ENCODE assay signal across 8 cellular contexts in genomic region chr10:89283988-89284475, GRCh38. TPM values are rescaled to one million over a fixed set of nuclear protein-coding genes. Genes with fewer than 3 reads are reported as not detected.
DNase-seq lines count a peak whose midpoint lies in the region; ATAC-seq and TF ChIP-seq lines count a peak whose summit lies in the region.

No MANE protein-coding gene starts in this region.

- DNase-seq in kidney glomerular epithelial cell (lab: John Stamatoyannopoulos, UW) (peak; percentile 69), superior temporal gyrus (ENCODE audit: extremely low spot score) (peak; percentile 83), 8988T (no peak)

- no peak for TF ChIP-seq CTCF in brain (conservative IDR thresholded peaks at IDR 0.05)

- H3K4me3 Mint-ChIP-seq in brain = peak overlapping the region; percentile 47 to 80 (median 56)

- ATAC-seq in GM18870 (IDR thresholded peaks at IDR 0.05; ENCODE audit: unreplicated experiment) = no peak
- no peak for ATAC-seq in HG02884 (IDR thresholded peaks at IDR 0.05; ENCODE audit: unreplicated experiment)
- ATAC-seq in GM18498 (IDR thresholded peaks at IDR 0.05; ENCODE audit: unreplicated experiment) = no peak

- H3K27me3 ChIP-seq in HUES64 (ENCODE audit: insufficient read depth, low read length) = no peaks in the 10 kb centered on the region

- no peak overlapping the region for H3K4me3 ChIP-seq in HUES64 (ENCODE audit: low read length)

- H3K27ac Mint-ChIP-seq in brain = peak overlapping the region; percentile 74 to 97 (median 96)

- H3K9me3 Mint-ChIP-seq in brain = peaks cover 0 to 2% (median 0%) of the 10 kb centered on the region in 5 experiments

- H3K36me3 ChIP-seq in HUES64 (ENCODE audit: insufficient read depth, low read length) = no peaks in the 10 kb centered on the region

- 0 out of 2 replicates have a peak overlapping the region, but pooled peaks have one; percentile 0 for H3K9ac ChIP-seq in HUES64 (ENCODE audit: low read depth, low read length)

- no peaks in the 10 kb centered on the region for H3K36me3 Mint-ChIP-seq in brain

- H3K27ac ChIP-seq in HUES64 (ENCODE audit: low read depth, low read length) = peak overlapping the region; percentile 25; the same call in 1 of the 2 replicates

- 0 out of 2 replicates have a peak, but pooled peaks cover 3% of the 10 kb centered on the region for H3K9me3 ChIP-seq in HUES64 (ENCODE audit: insufficient read depth, low read depth, low read length)

- 43% methylated on average over 4 of the region's 4 CpGs for WGBS in HUES64

- peaks cover 56% of the 10 kb centered on the region for H3K4me1 Mint-ChIP-seq in brain

- no peaks in the 10 kb centered on the region for H3K27me3 Mint-ChIP-seq in brain

- peaks cover 13% of the 10 kb centered on the region for H3K4me1 ChIP-seq in HUES64 (ENCODE audit: insufficient read depth, low read length)

RNA-seq across cellular contexts. Expression of gene IFIT2, which starts 17.8 kb away (rescaled TPM):
- 0.60 TPM for polyA plus RNA-seq in HUES64 (2013, experiment 1 of 2)
- 0.63 TPM for polyA plus RNA-seq in HUES64 (2013, experiment 2 of 2)
- polyA plus RNA-seq in brain (ENCODE audit: insufficient read depth, low read depth, low replicate concordance) = 5.4 TPM

RNA-seq across cellular contexts. Expression of gene LIPA, which starts 32.5 kb away (rescaled TPM):
- 47.1 TPM for polyA plus RNA-seq in HUES64 (2013, experiment 1 of 2)
- polyA plus RNA-seq in HUES64 (2013, experiment 2 of 2) = 60.0 TPM
- polyA plus RNA-seq in brain (ENCODE audit: insufficient read depth, low read depth, low replicate concordance) = 73.1 TPM

RNA-seq across cellular contexts. Expression of gene IFIT3, which starts 43.8 kb away (rescaled TPM):
- polyA plus RNA-seq in HUES64 (2013, experiment 1 of 2) = 1.00 TPM
- polyA plus RNA-seq in HUES64 (2013, experiment 2 of 2) = 0.95 TPM
- 6.2 TPM for polyA plus RNA-seq in brain (ENCODE audit: insufficient read depth, low read depth, low replicate concordance)
